8 cellular contexts compared by ENCODE assay signal in genomic region chr4:186946682-186947294, GRCh38.
DNase-seq lines count a peak whose midpoint lies in the region; ATAC-seq and TF ChIP-seq lines count a peak whose summit lies in the region.

No MANE protein-coding gene starts in this region.

- TF ChIP-seq POLR2A in IMR-90 (IDR thresholded peaks at IDR 0.05; ENCODE audit: low read depth, low read length) (no peak), tibial nerve (IDR thresholded peaks at IDR 0.05) (no peak)

- peak overlapping the region; percentile 52; the same call in 1 of the 2 replicates for H2AK5ac ChIP-seq in IMR-90 (ENCODE audit: low read depth, low read length)

- peaks cover 5% of the 10 kb centered on the region for H3K9me1 ChIP-seq in IMR-90 (ENCODE audit: insufficient read depth, low read length)

- H3K9ac ChIP-seq in IMR-90 (ENCODE audit: low read depth, low read length): no peak overlapping the region

- H4K8ac ChIP-seq in IMR-90 (ENCODE audit: low read depth in 2 of 2, low read length in 2 of 2): no peak overlapping the region

- peak overlapping the region; percentile 38; the same call in 1 of the 2 replicates for H2BK20ac ChIP-seq in IMR-90 (ENCODE audit: low read depth, low read length)

- no peak overlapping the region for H4K5ac ChIP-seq in IMR-90 (ENCODE audit: low read depth, low read length)

- no peak for TF ChIP-seq EP300 in tibial nerve (IDR thresholded peaks at IDR 0.05)

- no peak overlapping the region for H3K56ac ChIP-seq in IMR-90 (ENCODE audit: extremely low read depth, insufficient read depth, low read length)

- peaks cover 11% of the 10 kb centered on the region; the same call in 1 of the 2 replicates for H3K4me1 ChIP-seq in BE2C
- peaks cover 7% of the 10 kb centered on the region for H3K4me1 ChIP-seq in IMR-90 (ENCODE audit: control insufficient read depth, insufficient read depth, low read length)
- peaks cover 0 to 9% (median 1%) of the 10 kb centered on the region in 4 donors for H3K4me1 ChIP-seq in tibial nerve

- 97% methylated on average over 5 of the region's 11 CpGs; no CpG with 5 or more reads in 1 of the 2 experiments for WGBS in IMR-90 (ENCODE audit: extremely low coverage in 2 of 2, insufficient read length in 1 of 2), 2 experiments
- 74 to 79% methylated on average over 11 of the region's 11 CpGs for WGBS in tibial nerve, 2 donors

- no peaks in the 10 kb centered on the region for H3K9me3 ChIP-seq in BE2C
- H3K9me3 ChIP-seq in IMR-90 (ENCODE audit: control insufficient read depth, insufficient read depth, low read length): no peaks in the 10 kb centered on the region
- no peaks in the 10 kb centered on the region for H3K9me3 ChIP-seq in WERI-Rb-1 (ENCODE audit: severe bottlenecking)
- no peaks in the 10 kb centered on the region for H3K9me3 ChIP-seq in tibial nerve

- H3K23ac ChIP-seq in IMR-90 (ENCODE audit: low read depth, low read length): no peak overlapping the region

- no peak overlapping the region for H2AK9ac ChIP-seq in IMR-90 (replicated peaks; ENCODE audit: low read depth, low read length, poor library complexity)

- POLR2A ChIA-PET in IMR-90 (lab: Charles Lee; ENCODE audit: unreplicated experiment): no interaction called here

- in situ Hi-C loops in IMR-90 (cut with MboI; ENCODE audit: low sequenced_read_pairs): loop anchor here (25.0 kb wide), 1 partner anchor 209 kb away; no protein-coding TSS in a partner anchor

- no peak overlapping the region for H2BK5ac ChIP-seq in IMR-90 (ENCODE audit: low read depth, low read length, poor library complexity, severe bottlenecking)

- dilution Hi-C loops in IMR-90 (cut with HindIII; ENCODE audit: low sequenced_read_pairs, unreplicated experiment): no loop called here

- H2BK120ac ChIP-seq in IMR-90 (ENCODE audit: low read depth, low read length): peak overlapping the region; percentile 10; the same call in 1 of the 2 replicates

- CTCF ChIA-PET in IMR-90 (lab: Yijun Ruan, JAX): interaction anchor here (0.7 kb wide), 1 partner anchor 77 kb away, joined by 5 read pairs; no protein-coding TSS in a partner anchor

- no peaks in the 10 kb centered on the region for H4K20me1 ChIP-seq in IMR-90 (ENCODE audit: insufficient read depth, low read length)

- ATAC-seq in IMR-90 (ENCODE audit: low read depth) (no peak), left lobe of liver (peak; percentile 74), GM19023 (IDR thresholded peaks at IDR 0.05; ENCODE audit: unreplicated experiment) (no peak)

- H3K4me2 ChIP-seq in IMR-90 (ENCODE audit: low read depth, low read length): no peak overlapping the region

- H4K91ac ChIP-seq in IMR-90 (ENCODE audit: insufficient read depth, low read depth, low read length): no peak overlapping the region

- no peak overlapping the region; the same call in 1 of the 2 replicates for H3K14ac ChIP-seq in IMR-90 (replicated peaks; ENCODE audit: low read depth, low read length)

- H3K27ac ChIP-seq in IMR-90 (ENCODE audit: insufficient read depth, low read length) (no peak overlapping the region), WERI-Rb-1 (no peak overlapping the region), tibial nerve (no peak overlapping the region)

- TF ChIP-seq CTCF in BE2C (IDR thresholded peaks at IDR 0.05; ENCODE audit: low read depth, low read length): peak; percentile 46
- peak; percentile 31 for TF ChIP-seq CTCF in IMR-90 (conservative IDR thresholded peaks at IDR 0.05; ENCODE audit: low read depth, low read length)
- TF ChIP-seq CTCF in WERI-Rb-1 (IDR thresholded peaks at IDR 0.05; ENCODE audit: low read depth, low read length): peak; percentile 39
- TF ChIP-seq CTCF in tibial nerve (IDR thresholded peaks at IDR 0.05): no peak

- H2BK15ac ChIP-seq in IMR-90 (ENCODE audit: low read depth, low read length): peak overlapping the region; percentile 50; the same call in 1 of the 3 replicates

- H3K4me3 ChIP-seq in BE2C (ENCODE audit: low read depth, low read length) (no peak overlapping the region), IMR-90 (ENCODE audit: insufficient read depth, low read depth, low read length) (no peak overlapping the region), WERI-Rb-1 (ENCODE audit: low read depth, low read length) (no peak overlapping the region), tibial nerve (no peak overlapping the region)

- no peak overlapping the region for H3K18ac ChIP-seq in IMR-90 (ENCODE audit: low read depth, low read length)

- H3K79me1 ChIP-seq in IMR-90 (ENCODE audit: low read depth in 1 of 2, low read length in 2 of 2): no peaks in the 10 kb centered on the region

- no peaks in the 10 kb centered on the region for H3K36me3 ChIP-seq in BE2C
- H3K36me3 ChIP-seq in IMR-90 (ENCODE audit: control insufficient read depth, insufficient read depth, low read length): no peaks in the 10 kb centered on the region
- H3K36me3 ChIP-seq in WERI-Rb-1: no peaks in the 10 kb centered on the region
- H3K36me3 ChIP-seq in tibial nerve: no peaks in the 10 kb centered on the region

- intact Hi-C loops in IMR-90 (cut with micrococcal nuclease): loop anchor here (5.0 to 10.0 kb wide), 2 partner anchors 271 to 528 kb away; no protein-coding TSS in a partner anchor

- no TSS peak for BruUV-seq in IMR-90 (replicated peaks; lab: Mats Ljungman, UMichigan)

- H3K27me3 ChIP-seq in BE2C (no peaks in the 10 kb centered on the region), IMR-90 (ENCODE audit: control insufficient read depth, insufficient read depth, low read length) (no peaks in the 10 kb centered on the region), WERI-Rb-1 (ENCODE audit: insufficient read depth, low read depth, severe bottlenecking) (peaks cover 98% of the 10 kb centered on the region), tibial nerve (no peaks in the 10 kb centered on the region)

- TF ChIP-seq RAD21 in IMR-90 (IDR thresholded peaks at IDR 0.05; ENCODE audit: low read length): peak; percentile 42

- peak; percentile 53 for DNase-seq in BE2C
- DNase-seq in IMR-90: peak; percentile 34
- DNase-seq in WERI-Rb-1: no peak
- peak; percentile 44 for DNase-seq in left lobe of liver (ENCODE audit: low spot score)
- DNase-seq in T-helper 2 cell: no peak
- no peak for DNase-seq in tibial nerve (ENCODE audit: low spot score in 2 of 2)
- no peak for DNase-seq in anterior cingulate cortex (lab: John Stamatoyannopoulos, UW)

- H3K4ac ChIP-seq in IMR-90 (ENCODE audit: low read depth, low read length): peak overlapping the region; percentile 3

- H2AFZ ChIP-seq in IMR-90 (replicated peaks; ENCODE audit: low read length, poor library complexity): peak overlapping the region; percentile 25

TF ChIP-seq in IMR-90, 13 proteins besides CTCF, POLR2A, EP300 and RAD21:
- TF ChIP-seq SMC3 (IDR thresholded peaks at IDR 0.05; ENCODE audit: low read depth, low read length) (peak; percentile 38), CEBPB (IDR thresholded peaks at IDR 0.05; ENCODE audit: low read depth, low read length) (no peak)

Comparison
In these comparisons a context has a peak if more than half of its experiments do, and no peak if none do; other contexts are left out.
1. DNase-seq: peak in BE2C (single experiment), IMR-90 (single experiment) and left lobe of liver (single experiment); none in WERI-Rb-1 (single experiment), T-helper 2 cell (0 of 5), tibial nerve (0 of 2) and anterior cingulate cortex (0 of 58).
2. CTCF ChIP-seq: peak in BE2C (single experiment), IMR-90 (single experiment) and WERI-Rb-1 (single experiment); none in tibial nerve (0 of 5).